ENCODE assay signal across 17 cellular contexts in genomic region chr2:233288663-233289062, GRCh38. TPM values are rescaled to one million over a fixed set of nuclear protein-coding genes. Genes with fewer than 3 reads are reported as not detected.
A peak's percentile ranks its signal among the peaks of the same experiment; 100 is the strongest.
DNase-seq lines count a peak whose midpoint lies in the region; ATAC-seq and TF ChIP-seq lines count a peak whose summit lies in the region.
"Had no signal": no experiment of that assay in that cellular context is flagged by ENCODE, and none has a peak within 500 bp of the region (broad histone marks: within the 10 kb centered on the region; RNA-seq: fewer than 3 reads in every experiment).

No MANE protein-coding gene starts in this region.

- no peaks in the 10 kb centered on the region for H3K79me2 ChIP-seq in smooth muscle cell (ENCODE audit: low read depth)

- no peak overlapping the region for H3K4me3 ChIP-seq in smooth muscle cell

- H3K36me3 ChIP-seq in smooth muscle cell (ENCODE audit: low read depth), result peaks cover 15% of the 10 kb centered on the region

- DNase-seq in COLO668 (lab: John Stamatoyannopoulos, UW; ENCODE audit: unreplicated experiment) (peak; percentile 5), RPMI7951 (ENCODE audit: low read depth) (peak; percentile 85), hippocampal formation (lab: John Stamatoyannopoulos, UW) (peak; percentile 19 to 35), smooth muscle cell (lab: John Stamatoyannopoulos, UW; ENCODE audit: unreplicated experiment) (no peak), GM10266 (ENCODE audit: extremely low spot score) (no peak)
- DNase-seq in stimulated activated CD4-positive, alpha-beta T cell treated with anti-CD3 and anti-CD28 coated beads, Interleukin-2, amount 100 ng/mL, for 48 hours, result no peak
- DNase-seq: GDM1; GOT3; KBM-7; NCI-H2029 treated with DMSO at 0.1 percent for 48 hours; stimulated activated naive B cell treated with anti-CD40 and anti-IgM and Interleukin-4, amounts not matched to agents 10 μg/mL and 1 μg/mL and 100 μg/mL, for 72 hours; SW 1271 had no signal

- no peaks in the 10 kb centered on the region for H3K27me3 ChIP-seq in smooth muscle cell (ENCODE audit: low read depth)

- no peak for ATAC-seq in GM21447 (IDR thresholded peaks at IDR 0.05; ENCODE audit: unreplicated experiment)
- ATAC-seq: activated CD4-positive, CD25-positive, alpha-beta regulatory T cell treated with anti-CD3 and anti-CD28 coated beads, Interleukin-2, amount 50 U/mL, for 24 hours; stimulated activated naive B cell treated with anti-CD40 and anti-IgM and Interleukin-4, amounts not matched to agents 10 μg/mL and 1 μg/mL and 100 μg/mL, for 72 hours had no signal

- no peak overlapping the region for H3K4me2 ChIP-seq in smooth muscle cell

- H3K27ac ChIP-seq in 22Rv1 (peak overlapping the region; percentile 93), smooth muscle cell (ENCODE audit: low read depth) (no peak overlapping the region)

- peaks cover 5% of the 10 kb centered on the region for H4K20me1 ChIP-seq in smooth muscle cell (ENCODE audit: low read depth)

- no peak overlapping the region for H2AFZ ChIP-seq in smooth muscle cell (ENCODE audit: low read depth)

- no peaks in the 10 kb centered on the region for H3K4me1 ChIP-seq in smooth muscle cell (ENCODE audit: low read depth)

- TF ChIP-seq CTCF in 22Rv1 (IDR thresholded peaks at IDR 0.05), result no peak
- TF ChIP-seq CTCF in smooth muscle cell (IDR thresholded peaks at IDR 0.05; ENCODE audit: borderline replicate concordance, insufficient read depth, poor library complexity, severe bottlenecking), result no peak
- no peak for TF ChIP-seq CTCF in GM10266 (IDR thresholded peaks at IDR 0.05; ENCODE audit: control insufficient read depth, insufficient read depth, low read depth, missing control alignments)

- no peak overlapping the region for H3K9ac ChIP-seq in smooth muscle cell (ENCODE audit: low read depth)

- H3F3A ChIP-seq in smooth muscle cell (ENCODE audit: low read depth), result no peaks in the 10 kb centered on the region

- 87% methylated on average over 5 of the region's 5 CpGs for WGBS in smooth muscle cell (ENCODE audit: low lambda C conversion rate)

- no peaks in the 10 kb centered on the region for H3K9me3 ChIP-seq in smooth muscle cell (replicated peaks; ENCODE audit: low read depth)

RNA-seq across cellular contexts. Expression of gene SAG, which starts 19.0 kb away (rescaled TPM):
- 0.12 TPM in 1 of 2 replicates, not detected in the other for total RNA-seq in RPMI7951 (2014; rRNA removed; shearing (Covaris generic))
- not detected in 2 replicates for total RNA-seq in smooth muscle cell
- not detected in 2 replicates for polyA plus RNA-seq in smooth muscle cell
- total RNA-seq: astrocyte, mucosa of gallbladder had no signal

RNA-seq across cellular contexts. Expression of gene ATG16L1, which starts 37.2 kb away (rescaled TPM):
- 51.3 and 60.2 TPM in 2 replicates for total RNA-seq in RPMI7951 (2014; rRNA removed; shearing (Covaris generic))
- 25.6 and 26.4 TPM in 2 replicates for total RNA-seq in smooth muscle cell
- 11.2 and 12.5 TPM in 2 replicates for polyA plus RNA-seq in smooth muscle cell

Comparison
In these comparisons a context has a peak if more than half of its experiments do, and no peak if none do; other contexts are left out.
1. DNase-seq: peak in COLO668 (single experiment), RPMI7951 (single experiment) and hippocampal formation (2 of 2); none in stimulated activated CD4-positive, alpha-beta T cell treated with anti-CD3 and anti-CD28 coated beads, Interleukin-2, amount 100 ng/mL, for 48 hours (0 of 2), smooth muscle cell (single experiment) and GM10266 (single experiment).